ENCODE assay signal across 9 cellular contexts in the genomic region with DNA sequence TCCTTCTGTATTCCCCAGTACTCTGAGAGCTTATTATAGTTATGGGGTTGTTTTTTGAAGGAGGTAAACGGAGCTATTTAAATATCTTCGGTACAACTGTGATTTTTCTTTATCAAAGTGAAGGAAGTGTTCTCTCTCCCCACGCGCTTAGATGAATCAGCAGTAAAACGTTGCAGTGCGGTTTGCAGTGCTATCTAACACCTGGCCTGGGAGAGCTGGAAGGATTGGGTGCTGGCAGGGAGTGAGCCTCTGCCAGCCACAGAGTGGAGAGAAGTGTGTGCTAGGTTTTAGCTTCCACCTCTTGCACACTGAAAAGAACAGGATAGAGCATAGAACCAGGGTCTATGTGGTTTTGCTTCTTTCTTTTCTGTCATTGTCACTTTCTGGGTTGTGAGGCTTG.
DNase-seq lines count a peak whose midpoint lies in the region; ATAC-seq and TF ChIP-seq lines count a peak whose summit lies in the region.
"Had no signal": no experiment of that assay in that cellular context is flagged by ENCODE, and none has a peak within 500 bp of the region (broad histone marks: within the 10 kb centered on the region; RNA-seq: fewer than 3 reads in every experiment).

No MANE protein-coding gene starts in this region.

- ATAC-seq in GM19438 (IDR thresholded peaks at IDR 0.05; ENCODE audit: low read depth, unreplicated experiment) (peak; percentile 80), left lung (peak; percentile 96)

- H3K9me3 ChIP-seq in BLaER1 treated with 17β-estradiol and CSF1 and Interleukin-3, amounts not matched to agents 10 nM and 100 nM (replicated peaks in 1 of 11), result 0 out of 22 replicates have a peak, but pooled peaks cover 0 to 3% (median 0%) of the 10 kb centered on the region in 11 experiments
- no peaks in the 10 kb centered on the region for H3K9me3 ChIP-seq in adipocyte (ENCODE audit: control insufficient read depth, low read length)
- H3K9me3 ChIP-seq in left lung, result no peaks in the 10 kb centered on the region
- H3K9me3 ChIP-seq: neutrophil had no signal

- no peaks in the 10 kb centered on the region for H4K20me1 ChIP-seq in BLaER1 treated with 17β-estradiol and CSF1 and Interleukin-3, amounts not matched to agents 10 nM and 100 nM

- DNase-seq in HT-29 (ENCODE audit: low spot score) (peak; percentile 22), SHP77 (lab: John Stamatoyannopoulos, UW) (peak; percentile 88 to 91), adipocyte (ENCODE audit: low read depth) (peak; percentile 56), left lung (peak; percentile 40 to 41), RPMI8226 (no peak)
- DNase-seq in stimulated activated CD8-positive, alpha-beta memory T cell treated with anti-CD3 and anti-CD28 coated beads, Interleukin-7, amount 100 ng/mL, for 4 hours (ENCODE audit: low read depth in 2 of 2), result peak; percentile 11 to 13

- no peaks in the 10 kb centered on the region for H3K27me3 ChIP-seq in BLaER1 treated with 17β-estradiol and CSF1 and Interleukin-3, amounts not matched to agents 10 nM and 100 nM
- H3K27me3 ChIP-seq in adipocyte (replicated peaks; ENCODE audit: control insufficient read depth, insufficient read depth, low read length) (no peaks in the 10 kb centered on the region), left lung (no peaks in the 10 kb centered on the region)
- H3K27me3 ChIP-seq: neutrophil had no signal

- H3K36me3 ChIP-seq in BLaER1 treated with 17β-estradiol and CSF1 and Interleukin-3, amounts not matched to agents 10 nM and 100 nM, result peaks cover 0 to 40% (median 10%) of the 10 kb centered on the region in 11 experiments; a peak in 13 of 22 replicates
- peaks cover 25% of the 10 kb centered on the region for H3K36me3 ChIP-seq in adipocyte (ENCODE audit: control insufficient read depth, insufficient read depth, low read length, severe bottlenecking)
- peaks cover 2 to 12% of the 10 kb centered on the region in 2 donors for H3K36me3 ChIP-seq in left lung

- peaks cover 24 to 31% (median 28%) of the 10 kb centered on the region in 10 experiments for H3K4me1 ChIP-seq in BLaER1 treated with 17β-estradiol and CSF1 and Interleukin-3, amounts not matched to agents 10 nM and 100 nM
- H3K4me1 ChIP-seq in adipocyte (ENCODE audit: control insufficient read depth, insufficient read depth, low read length), result peaks cover 16% of the 10 kb centered on the region
- H3K4me1 ChIP-seq in left lung, result peaks cover 0 to 16% of the 10 kb centered on the region in 2 donors

- peak overlapping the region; percentile 59 to 79 (median 68) for H3K9ac ChIP-seq in BLaER1 treated with 17β-estradiol and CSF1 and Interleukin-3, amounts not matched to agents 10 nM and 100 nM
- peak overlapping the region; percentile 37 for H3K9ac ChIP-seq in adipocyte (ENCODE audit: low read length)

- intact Hi-C loops in left lung (cut with DNase I), result no loop called here

- TF ChIP-seq CTCF in left lung (IDR thresholded peaks at IDR 0.05), result no peak

- peak overlapping the region; percentile 75 to 97 (median 88) for H3K4me2 ChIP-seq in BLaER1 treated with 17β-estradiol and CSF1 and Interleukin-3, amounts not matched to agents 10 nM and 100 nM

- peak overlapping the region in 10 of 11 experiments; percentile 43 to 85 (median 74); a peak in 21 of 22 replicates for H3K27ac ChIP-seq in BLaER1 treated with 17β-estradiol and CSF1 and Interleukin-3, amounts not matched to agents 10 nM and 100 nM
- H3K27ac ChIP-seq in left lung, result no peak overlapping the region
- H3K27ac ChIP-seq: neutrophil had no signal

- peak overlapping the region; percentile 43 to 64 (median 50) for H3K4me3 ChIP-seq in BLaER1 treated with 17β-estradiol and CSF1 and Interleukin-3, amounts not matched to agents 10 nM and 100 nM
- H3K4me3 ChIP-seq in adipocyte (ENCODE audit: low read length), result peak overlapping the region; percentile 70
- H3K4me3 ChIP-seq in left lung, result no peak overlapping the region

Comparison
In these comparisons a context has a peak if more than half of its experiments do, and no peak if none do; other contexts are left out.
1. H3K27ac ChIP-seq: peak in BLaER1 treated with 17β-estradiol and CSF1 and Interleukin-3, amounts not matched to agents 10 nM and 100 nM (10 of 11); none in left lung (0 of 2).
2. H3K4me3 ChIP-seq: peak in BLaER1 treated with 17β-estradiol and CSF1 and Interleukin-3, amounts not matched to agents 10 nM and 100 nM (10 of 10) and adipocyte (single experiment); none in left lung (0 of 2).